ENCODE assay signal across 1 cellular context in genomic region chr3:186949281-186949982, GRCh38.
A peak's percentile ranks its signal among the peaks of the same experiment; 100 is the strongest.
TF ChIP-seq lines count a peak whose summit lies in the region.

No MANE protein-coding gene starts in this region.

TF ChIP-seq in K562, 482 proteins besides CTCF, POLR2A, EP300 and RAD21 (continues in another document):
- TF ChIP-seq ZEB2 (IDR thresholded peaks at IDR 0.05) = peak; percentile 92
- peak; percentile 94 for TF ChIP-seq ZKSCAN1 (IDR thresholded peaks at IDR 0.05; ENCODE audit: low read depth, low read length)
- no peak for TF ChIP-seq ZNF253 (CRISPR knock-in tag; conservative IDR thresholded peaks at IDR 0.05)
- TF ChIP-seq MYC (IDR thresholded peaks at IDR 0.05; ENCODE audit: low read depth, low read length) = peak; percentile 53
- TF ChIP-seq MYC (CRISPR knock-in tag; IDR thresholded peaks at IDR 0.05; ENCODE audit: borderline replicate concordance, low read depth) = no peak
- TF ChIP-seq GATAD2B (IDR thresholded peaks at IDR 0.05; ENCODE audit: borderline replicate concordance) = peak; percentile 27; the same call in 1 of the 2 replicates
- TF ChIP-seq ESRRA (IDR thresholded peaks at IDR 0.05; ENCODE audit: borderline replicate concordance, low read depth) = peak; percentile 83
- peak; percentile 93 for TF ChIP-seq SMARCE1 (IDR thresholded peaks at IDR 0.05)
- TF ChIP-seq NRF1 (conservative IDR thresholded peaks at IDR 0.05 in 1 of 2, IDR thresholded peaks at IDR 0.05 in 1 of 2) = peak in 1 of 2 experiments; percentile 17; a peak in 1 of 4 replicates
- TF ChIP-seq SMARCC2 (IDR thresholded peaks at IDR 0.05; ENCODE audit: low read depth) = 0 out of 2 replicates have a peak, but pooled peaks have one; percentile 56
- TF ChIP-seq AFF1 (IDR thresholded peaks at IDR 0.05; ENCODE audit: low read depth in 1 of 2, partially characterized antibody in 2 of 2) = no peak
- TF ChIP-seq PURB (CRISPR knock-in tag; IDR thresholded peaks at IDR 0.05; ENCODE audit: low read depth) = no peak
- TF ChIP-seq ZNF512 (tag; IDR thresholded peaks at IDR 0.05) = no peak
- peak; percentile 85 for TF ChIP-seq ZNF316 (IDR thresholded peaks at IDR 0.05)
- 0 out of 2 replicates have a peak, but pooled peaks have one; percentile 14 for TF ChIP-seq ZNF583 (CRISPR knock-in tag; IDR thresholded peaks at IDR 0.05)
- TF ChIP-seq SNIP1 (IDR thresholded peaks at IDR 0.05; ENCODE audit: low read depth) = no peak
- peak; percentile 70 for TF ChIP-seq DMBX1 (CRISPR knock-in tag; IDR thresholded peaks at IDR 0.05; ENCODE audit: borderline replicate concordance)
- peak; percentile 26; the same call in 1 of the 2 replicates for TF ChIP-seq ZBTB2 (IDR thresholded peaks at IDR 0.05)
- TF ChIP-seq ATF7 (IDR thresholded peaks at IDR 0.05) = peak; percentile 65; the same call in 1 of the 2 replicates
- no peak for TF ChIP-seq EGR1 (conservative IDR thresholded peaks at IDR 0.05)
- TF ChIP-seq TCF15 (CRISPR knock-in tag; IDR thresholded peaks at IDR 0.05) = 0 out of 2 replicates have a peak, but pooled peaks have one; percentile 37
- no peak for TF ChIP-seq ZBTB11 (CRISPR knock-in tag; IDR thresholded peaks at IDR 0.05)
- no peak for TF ChIP-seq ZNF318 (IDR thresholded peaks at IDR 0.05; ENCODE audit: borderline replicate concordance in 1 of 2, low read depth in 1 of 2)
- peak; percentile 69 for TF ChIP-seq TAL1 (IDR thresholded peaks at IDR 0.05)
- TF ChIP-seq KDM1A (IDR thresholded peaks at IDR 0.05) = peak; percentile 64 to 72; a peak in 3 of 4 replicates
- TF ChIP-seq CGGBP1 (CRISPR knock-in tag; IDR thresholded peaks at IDR 0.05) = no peak
- TF ChIP-seq ZNF395 (CRISPR knock-in tag; IDR thresholded peaks at IDR 0.05) = peak; percentile 32; the same call in 1 of the 2 replicates
- TF ChIP-seq JUN (IDR thresholded peaks at IDR 0.05; ENCODE audit: borderline replicate concordance, low read depth, low read length) = peak; percentile 57
- TF ChIP-seq JUN (CRISPR knock-in tag; IDR thresholded peaks at IDR 0.05; ENCODE audit: borderline replicate concordance) = no peak
- TF ChIP-seq GABPB1 (CRISPR knock-in tag; IDR thresholded peaks at IDR 0.05) = peak; percentile 40; the same call in 1 of the 2 replicates
- no peak for TF ChIP-seq SRF (CRISPR knock-in tag; IDR thresholded peaks at IDR 0.05)
- peak; percentile 83 for TF ChIP-seq STAT5A (IDR thresholded peaks at IDR 0.05; ENCODE audit: borderline replicate concordance, low read length)
- TF ChIP-seq MTA1 (IDR thresholded peaks at IDR 0.05; ENCODE audit: borderline replicate concordance) = peak; percentile 50; the same call in 1 of the 2 replicates
- no peak for TF ChIP-seq PCBP1 (IDR thresholded peaks at IDR 0.05; ENCODE audit: low read depth, low read length, poor library complexity, severe bottlenecking)
- TF ChIP-seq SMARCA5 (IDR thresholded peaks at IDR 0.05) = no peak
- peak; percentile 94 for TF ChIP-seq SMARCB1 (IDR thresholded peaks at IDR 0.05; ENCODE audit: insufficient read length, low read depth)
- no peak for TF ChIP-seq NR3C1 (CRISPR knock-in tag; IDR thresholded peaks at IDR 0.05)
- TF ChIP-seq YBX1 (IDR thresholded peaks at IDR 0.05) = no peak
- no peak for TF ChIP-seq ARHGAP35 (IDR thresholded peaks at IDR 0.05; ENCODE audit: partially characterized antibody)
- TF ChIP-seq NONO (IDR thresholded peaks at IDR 0.05; ENCODE audit: low read depth in 2 of 2, low read length in 1 of 2) = 0 out of 4 replicates have a peak, but pooled peaks of 1 of the 2 experiments have one; percentile 23
- peak in 1 of 2 experiments; percentile 66; a peak in 1 of 3 replicates for TF ChIP-seq CBX3 (IDR thresholded peaks at IDR 0.05; ENCODE audit: borderline replicate concordance in 1 of 2, low read length in 2 of 2)
- TF ChIP-seq KAT8 (IDR thresholded peaks at IDR 0.05; ENCODE audit: low read depth) = no peak
